In the genomic region with DNA sequence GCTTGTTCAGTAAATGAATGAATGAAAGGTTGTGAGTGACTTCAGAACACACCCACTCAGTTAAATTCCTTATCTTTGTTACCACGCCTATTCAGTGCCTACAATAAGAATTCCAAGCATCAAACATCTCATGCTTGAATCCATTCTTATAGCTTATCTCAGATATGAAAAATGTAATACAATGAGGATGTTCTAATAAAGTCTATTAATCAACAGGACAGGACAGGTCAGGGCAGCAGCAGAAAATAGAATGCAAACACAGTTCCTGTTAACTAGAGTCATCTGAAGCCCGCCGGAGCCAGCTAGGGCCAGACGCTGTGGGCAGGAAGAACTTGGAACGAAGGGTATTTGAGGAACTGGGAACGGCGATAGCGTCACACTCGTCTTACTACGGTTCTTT, we compare ENCODE assay signal across 10 cellular contexts. TPM values are rescaled to one million over a fixed set of nuclear protein-coding genes. Genes with fewer than 3 reads are reported as not detected.
DNase-seq lines count a peak whose midpoint lies in the region; ATAC-seq and TF ChIP-seq lines count a peak whose summit lies in the region.
"Had no signal": no experiment of that assay in that cellular context is flagged by ENCODE, and none has a peak within 500 bp of the region (broad histone marks: within the 10 kb centered on the region; RNA-seq: fewer than 3 reads in every experiment).

No MANE protein-coding gene starts in this region.

- H3K9me3 ChIP-seq in heart right ventricle = no peaks in the 10 kb centered on the region

- no peak overlapping the region for H3K4me3 ChIP-seq in heart right ventricle

- H3K4me1 ChIP-seq in heart right ventricle = peaks cover 0 to 20% (median 14%) of the 10 kb centered on the region in 9 donors

- H3K27ac ChIP-seq in heart right ventricle = peak overlapping the region in 5 of 10 donors; percentile 7 to 52 (median 20)

- H3K36me3 ChIP-seq in heart right ventricle = peaks cover 0 to 34% (median 0%) of the 10 kb centered on the region in 9 donors

- intact Hi-C loops in heart right ventricle (cut with DNase I) = no loop called here

- WGBS in heart right ventricle, 2 donors = 57 to 59% methylated on average over 10 of the region's 10 CpGs

- peak in 7 of 8 donors; percentile 49 to 84 (median 72) for ATAC-seq in heart right ventricle
- ATAC-seq in HG03139 (IDR thresholded peaks at IDR 0.05; ENCODE audit: unreplicated experiment) = no peak

- H3K36me3 Mint-ChIP-seq in immature natural killer cell = peaks cover 26 to 64% (median 28%) of the 10 kb centered on the region in 3 donors

- DNase-seq in CD1c-positive myeloid dendritic cell (ENCODE audit: extremely low spot score) (peak; percentile 92), UCSD-AML1 (lab: John Stamatoyannopoulos, UW; ENCODE audit: unreplicated experiment) (peak; percentile 68), heart right ventricle (peak; percentile 20 to 27), pons (ENCODE audit: low spot score) (peak; percentile 74), SW 1271 (lab: John Stamatoyannopoulos, UW) (no peak), immature natural killer cell (no peak), cerebellar cortex (ENCODE audit: low spot score) (no peak)
- DNase-seq: AML-193, NCI-H2227 treated with DMSO at 0.1 percent for 48 hours had no signal

- H3K27me3 Mint-ChIP-seq in immature natural killer cell (ENCODE audit: low read depth in 3 of 3) = no peaks in the 10 kb centered on the region

- H3K27ac Mint-ChIP-seq in immature natural killer cell = no peak overlapping the region

- no peaks in the 10 kb centered on the region for H3K4me1 Mint-ChIP-seq in immature natural killer cell

- H3K4me3 Mint-ChIP-seq in immature natural killer cell = no peak overlapping the region

- no peaks in the 10 kb centered on the region for H3K9me3 Mint-ChIP-seq in immature natural killer cell

- no peaks in the 10 kb centered on the region for H3K27me3 ChIP-seq in heart right ventricle

- TF ChIP-seq CTCF in heart right ventricle (IDR thresholded peaks at IDR 0.05) = no peak

RNA-seq across cellular contexts. Expression of gene SEL1L3, which starts 48.5 kb away (rescaled TPM):
- total RNA-seq in heart right ventricle = 1 to 10 TPM; 2.5 to 9.8 (median 3.7) TPM
- polyA plus RNA-seq in heart right ventricle (1 to 10 TPM; 1.4 to 2.5 TPM), immature natural killer cell (10 to 100 TPM; 17.1 to 58.8 (median 22.1) TPM)

Comparison
In these comparisons a context has a peak if more than half of its experiments do, and no peak if none do; other contexts are left out.
1. DNase-seq: peak in CD1c-positive myeloid dendritic cell (single experiment), UCSD-AML1 (single experiment), heart right ventricle (2 of 2) and pons (single experiment); none in SW 1271 (0 of 2), immature natural killer cell (0 of 3) and cerebellar cortex (single experiment).
2. RNA of gene SEL1L3, which starts 48.5 kb away (polyA plus RNA-seq): 17.1 to 58.8 TPM in immature natural killer cell; 1.4 to 2.5 TPM in heart right ventricle; every median in the first group is over 4 times any median in the second.